ENCODE assay signal across 8 cellular contexts in the genomic region with DNA sequence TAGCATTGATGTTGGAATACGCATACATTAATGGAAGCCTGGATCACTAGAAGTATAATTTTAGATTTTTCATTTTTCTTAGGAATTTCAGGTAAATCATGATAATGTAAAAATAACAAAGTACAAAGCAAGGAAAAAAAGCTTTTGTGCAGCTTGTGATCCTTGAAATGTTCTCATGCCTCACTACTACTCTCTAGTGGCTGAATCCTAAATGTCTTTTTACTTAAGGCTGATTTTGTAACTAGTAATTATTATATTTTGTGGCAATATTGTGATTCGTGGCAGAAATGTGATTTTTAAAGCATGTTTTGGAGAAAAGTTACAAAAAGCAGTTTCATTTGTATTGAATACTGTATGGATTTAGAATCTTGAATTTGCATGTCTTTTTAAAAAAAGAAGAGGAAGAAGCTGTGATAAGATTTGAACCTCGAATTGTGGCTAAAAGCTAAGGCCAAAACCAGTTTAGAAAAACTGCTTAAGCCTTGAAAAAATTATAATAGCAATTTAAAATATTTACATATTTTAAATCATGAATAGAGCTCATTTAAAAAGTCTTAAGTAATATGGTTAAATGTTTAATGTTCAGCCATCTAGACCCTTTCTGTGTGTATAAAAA. TPM values are rescaled to one million over a fixed set of nuclear protein-coding genes. Genes with fewer than 3 reads are reported as not detected.
DNase-seq lines count a peak whose midpoint lies in the region; ATAC-seq and TF ChIP-seq lines count a peak whose summit lies in the region.

No MANE protein-coding gene starts in this region.

- H3K9me3 Mint-ChIP-seq in activated T-helper 17 cell treated with anti-CD3 and anti-CD28 coated beads, Interleukin-2, amount 50 U/mL, for 72 hours: no peaks in the 10 kb centered on the region

- 75% methylated on average over 3 of the region's 3 CpGs for WGBS in liver

- H3K27me3 ChIP-seq in KMS-11 (ENCODE audit: insufficient read depth, low read depth) (no peaks in the 10 kb centered on the region), adipocyte (replicated peaks; ENCODE audit: control insufficient read depth, insufficient read depth, low read length) (no peaks in the 10 kb centered on the region), liver (ENCODE audit: control insufficient read depth in 4 of 4, insufficient read depth in 4 of 4, low read length in 3 of 4) (no peaks in the 10 kb centered on the region), H7 (ENCODE audit: control insufficient read depth, insufficient read depth, low read length) (no peaks in the 10 kb centered on the region)

- no peak overlapping the region for H3K4me2 ChIP-seq in KMS-11

- DNase-seq in COR-L47 (lab: John Stamatoyannopoulos, UW) (peak; percentile 1), adipocyte (ENCODE audit: low read depth) (peak; percentile 68), hepatic stellate cell (ENCODE audit: low spot score) (no peak), H7 (no peak)

- H3K9me3 ChIP-seq in adipocyte (ENCODE audit: control insufficient read depth, low read length): no peaks in the 10 kb centered on the region
- H3K9me3 ChIP-seq in liver (ENCODE audit: control insufficient read depth in 4 of 4, low read length in 3 of 4): no peaks in the 10 kb centered on the region

- peak; percentile 41 to 65 for TF ChIP-seq RAD21 in liver (IDR thresholded peaks at IDR 0.05)

- H3K4me3 Mint-ChIP-seq in activated T-helper 17 cell treated with anti-CD3 and anti-CD28 coated beads, Interleukin-2, amount 50 U/mL, for 72 hours: no peak overlapping the region

- H3K79me2 ChIP-seq in KMS-11 (ENCODE audit: insufficient read depth, low read depth): no peaks in the 10 kb centered on the region

- peaks cover 4% of the 10 kb centered on the region; the same call in 1 of the 2 replicates for H4K20me1 ChIP-seq in KMS-11 (ENCODE audit: insufficient read depth)

- H3K9ac ChIP-seq in KMS-11 (no peak overlapping the region), adipocyte (ENCODE audit: low read length) (no peak overlapping the region), liver (ENCODE audit: low read depth in 1 of 2, low read length in 2 of 2) (no peak overlapping the region)

- no peak overlapping the region for H3K27ac Mint-ChIP-seq in activated T-helper 17 cell treated with anti-CD3 and anti-CD28 coated beads, Interleukin-2, amount 50 U/mL, for 72 hours

- H3K4me1 ChIP-seq in KMS-11 (ENCODE audit: low read depth, poor library complexity, severe bottlenecking) (peaks cover 16% of the 10 kb centered on the region), adipocyte (ENCODE audit: control insufficient read depth, insufficient read depth, low read length) (peaks cover 12% of the 10 kb centered on the region), liver (ENCODE audit: control insufficient read depth in 4 of 4, insufficient read depth in 4 of 4, low read length in 3 of 4) (peaks cover 0 to 2% (median 2%) of the 10 kb centered on the region in 4 donors)

- H3K4me3 ChIP-seq in KMS-11 (IDR thresholded peaks at IDR 0.05; ENCODE audit: insufficient read depth, low read depth, low read length) (no peak overlapping the region), adipocyte (ENCODE audit: low read length) (no peak overlapping the region), liver (ENCODE audit: low read depth in 1 of 3, low read length in 3 of 3) (no peak overlapping the region), H7 (ENCODE audit: insufficient read depth, low read depth, low read length) (no peak overlapping the region)

- H3K36me3 ChIP-seq in KMS-11 (ENCODE audit: insufficient read depth) (peaks cover 4% of the 10 kb centered on the region; the same call in 1 of the 2 replicates), adipocyte (ENCODE audit: control insufficient read depth, insufficient read depth, low read length, severe bottlenecking) (peaks cover 72% of the 10 kb centered on the region), liver (ENCODE audit: control insufficient read depth in 4 of 4, insufficient read depth in 3 of 4, low read depth in 1 of 4, low read length in 3 of 4) (peaks cover 2 to 49% (median 37%) of the 10 kb centered on the region in 4 donors), H7 (replicated peaks; ENCODE audit: control insufficient read depth, insufficient read depth, low read length) (peaks cover 19% of the 10 kb centered on the region)

- no peaks in the 10 kb centered on the region for H3K27me3 Mint-ChIP-seq in activated T-helper 17 cell treated with anti-CD3 and anti-CD28 coated beads, Interleukin-2, amount 50 U/mL, for 72 hours

- peak; percentile 58 for TF ChIP-seq CTCF in KMS-11 (conservative IDR thresholded peaks at IDR 0.05; ENCODE audit: low read depth, low read length)
- TF ChIP-seq CTCF in liver (IDR thresholded peaks at IDR 0.05; ENCODE audit: low read depth, low read length, missing input control): peak; percentile 21

- H3K36me3 Mint-ChIP-seq in activated T-helper 17 cell treated with anti-CD3 and anti-CD28 coated beads, Interleukin-2, amount 50 U/mL, for 72 hours (ENCODE audit: low read depth): peaks cover 100% of the 10 kb centered on the region

- peaks cover 7% of the 10 kb centered on the region for H3K4me1 Mint-ChIP-seq in activated T-helper 17 cell treated with anti-CD3 and anti-CD28 coated beads, Interleukin-2, amount 50 U/mL, for 72 hours

- no peak for ATAC-seq in HG02759 (IDR thresholded peaks at IDR 0.05; ENCODE audit: unreplicated experiment)
- ATAC-seq in activated T-helper 17 cell treated with anti-CD3 and anti-CD28 coated beads, Interleukin-2, amount 50 U/mL, for 72 hours (replicated peaks): no peak

- H3K27ac ChIP-seq in KMS-11 (no peak overlapping the region), liver (ENCODE audit: low read depth in 1 of 2, low read length in 2 of 2) (no peak overlapping the region)

- no peak overlapping the region for H2AFZ ChIP-seq in KMS-11 (ENCODE audit: low read depth)

TF ChIP-seq in liver, 16 proteins besides CTCF, POLR2A, EP300 and RAD21:
- TF ChIP-seq HNF4G (IDR thresholded peaks at IDR 0.05) (no peak), ZBTB33 (IDR thresholded peaks at IDR 0.05) (no peak), JUND (IDR thresholded peaks at IDR 0.05) (no peak)

RNA-seq across cellular contexts. Expression of gene U2SURP, which starts 39.0 kb away (rescaled TPM):
- 10 to 100 TPM; 33.4 to 41.2 TPM for total RNA-seq in liver
- 10 to 100 TPM in 1 of 2 donors, 1 to 10 TPM in 1; 8.3 to 27.2 TPM for polyA plus RNA-seq in liver
- total RNA-seq in H7 (2014; rRNA removed; shearing (Covaris generic)): 110 and 139 TPM in 2 replicates
- 100 to 1,000 TPM; 147 to 161 TPM for total RNA-seq in activated T-helper 17 cell treated with anti-CD3 and anti-CD28 coated beads, Interleukin-2, amount 50 U/mL, for 72 hours

Comparison
In these comparisons a context has a peak if more than half of its experiments do, and no peak if none do; other contexts are left out.
1. DNase-seq: peak in COR-L47 (single experiment) and adipocyte (single experiment); none in hepatic stellate cell (single experiment) and H7 (single experiment).